13 cellular contexts compared by ENCODE assay signal in genomic region chr5:89613222-89613956, GRCh38.
A peak's percentile ranks its signal among the peaks of the same experiment; 100 is the strongest.
DNase-seq lines count a peak whose midpoint lies in the region; ATAC-seq, FAIRE-seq and TF ChIP-seq lines count a peak whose summit lies in the region.
"Had no signal": no experiment of that assay in that cellular context is flagged by ENCODE, and none has a peak within 500 bp of the region (broad histone marks: within the 10 kb centered on the region; RNA-seq: fewer than 3 reads in every experiment).

No MANE protein-coding gene starts in this region.

- no peaks in the 10 kb centered on the region for H3K9me3 ChIP-seq in adrenal gland (replicated peaks in 1 of 3)
- H3K9me3 ChIP-seq: body of pancreas, mucosa of descending colon had no signal

- no peak for TF ChIP-seq POLR2A in adrenal gland (IDR thresholded peaks at IDR 0.05)

- H3K27me3 ChIP-seq in adrenal gland: no peaks in the 10 kb centered on the region
- H3K27me3 ChIP-seq: body of pancreas had no signal

- no peak overlapping the region for H3K4me3 ChIP-seq in adrenal gland
- H3K4me3 ChIP-seq: body of pancreas, mucosa of descending colon had no signal

- no peaks in the 10 kb centered on the region for H3K36me3 ChIP-seq in adrenal gland (replicated peaks in 1 of 2)

- no peaks in the 10 kb centered on the region for H3K4me1 ChIP-seq in adrenal gland (replicated peaks in 1 of 2)
- H3K4me1 ChIP-seq: body of pancreas had no signal

- no peak overlapping the region for H3K27ac ChIP-seq in adrenal gland
- H3K27ac ChIP-seq: body of pancreas had no signal

- intact Hi-C loops in adrenal gland (cut with DNase I): no loop called here

- TF ChIP-seq CTCF in adrenal gland (IDR thresholded peaks at IDR 0.05): no peak

- peak; percentile 99 for ATAC-seq in GM19395 (IDR thresholded peaks at IDR 0.05; ENCODE audit: unreplicated experiment)
- peak; percentile 94 for ATAC-seq in HG02884 (IDR thresholded peaks at IDR 0.05; ENCODE audit: unreplicated experiment)
- ATAC-seq: body of pancreas, mucosa of descending colon had no signal

- 70 to 84% (median 76%) methylated on average over 3 of the region's 3 CpGs for WGBS in adrenal gland, 4 donors

- no peak for FAIRE-seq in HTR-8/SVneo (lab: Jason Lieb, UNC)
- FAIRE-seq: frontal cortex had no signal

- DNase-seq in DMS53 (lab: John Stamatoyannopoulos, UW): peak; percentile 74
- DNase-seq in M059J (ENCODE audit: low read depth): peak; percentile 18
- DNase-seq in adrenal gland: no peak
- no peak for DNase-seq in MV-4-11 (lab: John Stamatoyannopoulos, UW)
- DNase-seq in HTR-8/SVneo (ENCODE audit: insufficient read length, low spot score): no peak
- DNase-seq in activated naive CD4-positive, alpha-beta T cell treated with anti-CD3 and anti-CD28 coated beads, Interleukin-2, amount 50 U/mL, for 16 hours: no peak
- DNase-seq: ACHN; activated CD4-positive, alpha-beta T cell treated with anti-CD3 and anti-CD28 coated beads, Interleukin-2, amount 10 ng/mL, durations not matched to agents 24 days and 14 days; body of pancreas; mucosa of descending colon had no signal

Comparison
In these comparisons a context has a peak if more than half of its experiments do, and no peak if none do; other contexts are left out.
1. DNase-seq: peak in DMS53 (single experiment) and M059J (single experiment); none in adrenal gland (0 of 7), MV-4-11 (single experiment), HTR-8/SVneo (single experiment) and activated naive CD4-positive, alpha-beta T cell treated with anti-CD3 and anti-CD28 coated beads, Interleukin-2, amount 50 U/mL, for 16 hours (single experiment).